8 cellular contexts compared by ENCODE assay signal in the genomic region with DNA sequence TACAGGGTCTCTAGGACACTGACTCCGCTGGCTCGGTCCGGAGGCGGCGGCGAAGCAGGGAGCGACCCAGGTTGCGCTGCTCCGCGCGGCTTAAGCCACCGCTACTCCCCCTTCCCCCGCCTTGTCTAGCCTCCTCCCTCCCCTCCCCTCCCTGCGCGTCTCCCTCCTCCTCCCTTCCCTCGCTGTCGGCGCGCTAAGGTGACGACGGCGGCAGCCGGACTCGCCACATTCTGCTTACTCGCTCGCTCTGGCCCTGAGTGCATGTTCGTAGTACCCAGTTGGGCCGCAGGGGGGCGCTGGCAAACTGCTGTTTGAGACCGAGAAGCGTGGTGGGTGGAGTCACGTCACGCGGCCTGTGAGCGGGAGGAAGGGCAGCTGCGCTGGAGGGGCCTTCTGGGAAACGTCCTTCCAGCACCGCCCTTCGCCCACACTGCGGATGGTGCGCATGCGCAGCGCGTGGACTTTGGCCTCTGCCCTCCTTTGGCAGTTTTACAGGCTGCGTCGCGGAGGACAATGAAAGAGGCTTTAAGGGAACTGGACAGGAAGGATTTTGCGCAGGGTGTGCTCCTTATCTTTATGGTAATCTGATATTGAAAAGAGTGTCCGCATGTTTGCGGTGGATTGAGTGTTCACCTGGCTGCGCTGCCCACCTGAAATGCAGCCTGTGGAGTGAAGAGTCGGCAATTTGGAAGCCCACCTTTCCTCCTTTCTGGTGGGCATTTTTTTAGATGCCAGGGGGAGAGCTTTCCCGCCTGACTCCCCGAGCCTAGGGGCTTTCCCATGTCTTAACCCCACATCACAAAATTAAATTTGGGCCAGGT. TPM values are rescaled to one million over a fixed set of nuclear protein-coding genes. Genes with fewer than 3 reads are reported as not detected.
DNase-seq lines count a peak whose midpoint lies in the region; ATAC-seq and TF ChIP-seq lines count a peak whose summit lies in the region.

TSS of gene SCAF11 (minus strand) at position 107 of the 821 bp plus-strand sequence. CDS start 26,407 bp downstream, outside the sequence.

- H3K36me3 Mint-ChIP-seq in type B pancreatic cell: peaks cover 17% of the 10 kb centered on the region

- no peaks in the 10 kb centered on the region for H3K27me3 ChIP-seq in adrenal gland
- no peaks in the 10 kb centered on the region for H3K27me3 ChIP-seq in heart left ventricle

- peaks cover 31 to 41% of the 10 kb centered on the region in 2 donors for H3K4me1 ChIP-seq in adrenal gland (replicated peaks in 1 of 2)
- peaks cover 0 to 48% (median 35%) of the 10 kb centered on the region in 12 donors for H3K4me1 ChIP-seq in heart left ventricle

- H3K27ac ChIP-seq in adrenal gland: peak within 1 kb of the TSS; percentile 97 to 99 (median 99)
- H3K27ac ChIP-seq in heart left ventricle: peak within 1 kb of the TSS; percentile 96 to 100 (median 99)

- H3K36me3 ChIP-seq in adrenal gland (replicated peaks in 1 of 2) (no peaks in the 10 kb centered on the region), heart left ventricle (peaks cover 0 to 7% (median 0%) of the 10 kb centered on the region in 9 donors)

- peaks cover 4% of the 10 kb centered on the region for H3K27me3 Mint-ChIP-seq in type B pancreatic cell

- peaks cover 41% of the 10 kb centered on the region for H3K4me1 Mint-ChIP-seq in type B pancreatic cell (ENCODE audit: unreplicated experiment)

- in situ Hi-C loops in GM13976 (cut with MboI; ENCODE audit: low sequenced_read_pairs, unreplicated experiment): no loop called here

- peak; percentile 62 for ATAC-seq in HG02870 (IDR thresholded peaks at IDR 0.05; ENCODE audit: unreplicated experiment)
- ATAC-seq in heart left ventricle: peak; percentile 90 to 96 (median 94)

- DNase-seq in GM13976 (ENCODE audit: low spot score) (peak; percentile 96), NCI-H146 (lab: John Stamatoyannopoulos, UW) (peak; percentile 100), T-helper 1 cell (peak; percentile 100), adrenal gland (peak; percentile 100), heart left ventricle (peak; percentile 100), pons (ENCODE audit: low spot score) (peak; percentile 100), type B pancreatic cell (ENCODE audit: extremely low spot score, unreplicated experiment) (peak; percentile 100)

- peak within 1 kb of the TSS; percentile 64 to 99 (median 93) for H3K4me3 ChIP-seq in adrenal gland
- H3K4me3 ChIP-seq in heart left ventricle: peak within 1 kb of the TSS; percentile 73 to 98 (median 90)

- peak within 1 kb of the TSS; percentile 99 for H3K27ac Mint-ChIP-seq in type B pancreatic cell

- WGBS in adrenal gland, 4 donors: 0 to 3% (median 1%) methylated on average over 15 to 54 of the region's 54 CpGs
- WGBS in heart left ventricle, 4 donors: 1 to 2% (median 1%) methylated on average over 44 to 54 of the region's 54 CpGs

- no peaks in the 10 kb centered on the region for H3K9me3 ChIP-seq in adrenal gland (replicated peaks in 1 of 3)
- no peaks in the 10 kb centered on the region for H3K9me3 ChIP-seq in heart left ventricle

- intact Hi-C loops in adrenal gland (cut with DNase I) (loop anchor here in 1 of 2 donors (5.0 kb wide), 1 partner anchor 263 kb away; the partner anchor contains the start of gene ARID2), heart left ventricle (cut with DNase I) (loop anchor here in 5 of 10 donors (2.0 to 10.0 kb wide), 6 partner anchors 262 to 672 kb away; partner anchors contain the start of genes ARID2 (in 5 of the 5) and SLC38A2 (in 2 of the 5))

- H3K9me3 Mint-ChIP-seq in type B pancreatic cell: peaks cover 9% of the 10 kb centered on the region

- TF ChIP-seq CTCF in GM13976 (IDR thresholded peaks at IDR 0.05; ENCODE audit: borderline replicate concordance, control extremely low read depth, extremely low read depth, insufficient read depth, missing control alignments): peak; percentile 98
- peak; percentile 86 to 100 (median 99) for TF ChIP-seq CTCF in adrenal gland (IDR thresholded peaks at IDR 0.05)
- TF ChIP-seq CTCF in heart left ventricle (IDR thresholded peaks at IDR 0.05): peak; percentile 91 to 99 (median 94)
- peak; percentile 90 for TF ChIP-seq CTCF in type B pancreatic cell (conservative IDR thresholded peaks at IDR 0.05)

- peak within 1 kb of the TSS; percentile 96 for H3K4me3 Mint-ChIP-seq in type B pancreatic cell

- TF ChIP-seq POLR2A in adrenal gland (IDR thresholded peaks at IDR 0.05) (peak; percentile 88 to 95), heart left ventricle (IDR thresholded peaks at IDR 0.05) (peak; percentile 66 to 75)

RNA-seq across cellular contexts. Expression of gene SCAF11, which starts in this region (rescaled TPM):
- 100 to 1,000 TPM in 3 of 8 donors, 10 to 100 TPM in 5; 69.5 to 170 (median 88.7) TPM for total RNA-seq in adrenal gland
- polyA plus RNA-seq in adrenal gland: 10 to 100 TPM; 19.1 to 84.4 (median 28.1) TPM
- total RNA-seq in heart left ventricle: 100 to 1,000 TPM in 4 of 9 donors, 10 to 100 TPM in 5; 71.3 to 148 (median 98.7) TPM
- 10 to 100 TPM; 26.4 to 30.8 TPM for polyA plus RNA-seq in heart left ventricle
- 96.9 and 107 TPM in 2 replicates for total RNA-seq in type B pancreatic cell (ENCODE audit: low replicate concordance)

Comparison
In these comparisons a context has a peak if more than half of its experiments do, and no peak if none do; other contexts are left out.
1. Peak in every context shown above with its lines: DNase-seq, ATAC-seq, H3K4me3 ChIP-seq and H3K27ac ChIP-seq.